ENCODE assay signal across 8 cellular contexts in genomic region chr14:50532502-50533313, GRCh38.
A peak's percentile ranks its signal among the peaks of the same experiment; 100 is the strongest.
DNase-seq lines count a peak whose midpoint lies in the region; ATAC-seq and TF ChIP-seq lines count a peak whose summit lies in the region.

TSS of gene MAP4K5 (minus strand) at chr14:50532569. CDS start at chr14:50532049, 520 bp downstream.

- H3K27ac Mint-ChIP-seq in nephron, result peak within 1 kb of the TSS; percentile 93 to 98 (median 97)

- CTCF ChIA-PET in RWPE1 (lab: Yijun Ruan, JAX), result interaction anchor here (0.6 to 1.4 kb wide), 6 partner anchors 27 to 902 kb away, joined by 3 to 5 read pairs (median 4); partner anchors contain the start of gene ATL1

- H3K27me3 Mint-ChIP-seq in nephron (ENCODE audit: low read depth), result no peaks in the 10 kb centered on the region

- POLR2A ChIA-PET in RWPE1 (lab: Yijun Ruan, JAX; ENCODE audit: low non-redundant PET), result no interaction called here

- peaks cover 42% of the 10 kb centered on the region for H3K4me1 Mint-ChIP-seq in nephron

- ATAC-seq in stimulated activated naive CD8-positive, alpha-beta T cell treated with anti-CD3 and anti-CD28 coated beads, Interleukin-15, Interleukin-2, amounts not matched to agents 100 U/mL and 50 U/mL, for 24 hours, result peak; percentile 99

- H3K9me3 Mint-ChIP-seq in nephron, result peaks cover 5% of the 10 kb centered on the region

- peaks cover 4% of the 10 kb centered on the region for H3K36me3 Mint-ChIP-seq in nephron (ENCODE audit: low read depth)

- DNase-seq in ELR (ENCODE audit: low read depth) (peak; percentile 94), GOT3 (lab: John Stamatoyannopoulos, UW) (peak; percentile 54), RWPE1 (ENCODE audit: low spot score) (peak; percentile 88), fibroblast of pulmonary artery (ENCODE audit: low read depth) (peak; percentile 93)
- peak; percentile 84 for DNase-seq in activated T-helper 9 cell treated with anti-CD3 and anti-CD28 coated beads, Interleukin-2, amount 50 U/mL, for 16 hours (ENCODE audit: low read depth)
- peak; percentile 91 for DNase-seq in stimulated activated naive CD8-positive, alpha-beta T cell treated with anti-CD3 and anti-CD28 coated beads, Interleukin-15, Interleukin-2, amounts not matched to agents 100 U/mL and 50 U/mL, for 24 hours

- peak within 1 kb of the TSS; percentile 87 for H3K27ac ChIP-seq in RWPE1

- H3K4me3 ChIP-seq in fibroblast of pulmonary artery (replicated peaks; ENCODE audit: low read depth, low read length), result peak within 1 kb of the TSS; percentile 82

- peak; percentile 95 for TF ChIP-seq CTCF in LNCAP (IDR thresholded peaks at IDR 0.05)
- TF ChIP-seq CTCF in RWPE1 (conservative IDR thresholded peaks at IDR 0.05; ENCODE audit: low read depth), result peak; percentile 95
- peak; percentile 69 for TF ChIP-seq CTCF in fibroblast of pulmonary artery (IDR thresholded peaks at IDR 0.05; ENCODE audit: low read length, missing control alignments)
- peak; percentile 82 to 94 (median 87) for TF ChIP-seq CTCF in nephron (IDR thresholded peaks at IDR 0.05; ENCODE audit: unreplicated experiment in 3 of 3)

- peak within 1 kb of the TSS; percentile 94 to 96 (median 95) for H3K4me3 Mint-ChIP-seq in nephron

Comparison
In these comparisons a context has a peak if more than half of its experiments do, and no peak if none do; other contexts are left out.
1. Peak in every context shown above with its lines: DNase-seq, ATAC-seq, H3K4me3 ChIP-seq and H3K27ac ChIP-seq.